ENCODE assay signal across 1 cellular context in the genomic region with DNA sequence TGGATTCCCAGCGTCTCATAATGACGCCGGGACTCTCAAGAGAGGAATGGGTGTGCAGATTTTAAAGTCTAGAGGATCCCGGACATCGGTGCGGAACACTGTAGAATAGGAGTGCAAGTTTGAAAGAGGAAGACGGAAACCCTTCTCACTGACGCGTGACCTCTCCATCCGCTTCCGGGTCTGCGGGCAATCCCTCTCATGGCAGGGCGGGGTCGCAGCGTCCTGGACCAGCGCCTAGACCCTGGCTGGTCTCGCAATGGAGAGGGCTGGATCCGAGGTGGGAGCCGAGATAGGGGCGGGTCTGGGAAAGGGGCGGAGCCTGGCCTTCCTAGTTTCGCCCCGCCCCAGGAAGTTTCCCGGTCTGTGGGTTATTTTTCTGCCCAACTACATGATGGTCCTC.
TF ChIP-seq lines count a peak whose summit lies in the region.

No MANE protein-coding gene starts in this region.

TF ChIP-seq in GM23338, 12 proteins besides CTCF, POLR2A, EP300 and RAD21 (continued from another document):
- TF ChIP-seq, protein P1, sequence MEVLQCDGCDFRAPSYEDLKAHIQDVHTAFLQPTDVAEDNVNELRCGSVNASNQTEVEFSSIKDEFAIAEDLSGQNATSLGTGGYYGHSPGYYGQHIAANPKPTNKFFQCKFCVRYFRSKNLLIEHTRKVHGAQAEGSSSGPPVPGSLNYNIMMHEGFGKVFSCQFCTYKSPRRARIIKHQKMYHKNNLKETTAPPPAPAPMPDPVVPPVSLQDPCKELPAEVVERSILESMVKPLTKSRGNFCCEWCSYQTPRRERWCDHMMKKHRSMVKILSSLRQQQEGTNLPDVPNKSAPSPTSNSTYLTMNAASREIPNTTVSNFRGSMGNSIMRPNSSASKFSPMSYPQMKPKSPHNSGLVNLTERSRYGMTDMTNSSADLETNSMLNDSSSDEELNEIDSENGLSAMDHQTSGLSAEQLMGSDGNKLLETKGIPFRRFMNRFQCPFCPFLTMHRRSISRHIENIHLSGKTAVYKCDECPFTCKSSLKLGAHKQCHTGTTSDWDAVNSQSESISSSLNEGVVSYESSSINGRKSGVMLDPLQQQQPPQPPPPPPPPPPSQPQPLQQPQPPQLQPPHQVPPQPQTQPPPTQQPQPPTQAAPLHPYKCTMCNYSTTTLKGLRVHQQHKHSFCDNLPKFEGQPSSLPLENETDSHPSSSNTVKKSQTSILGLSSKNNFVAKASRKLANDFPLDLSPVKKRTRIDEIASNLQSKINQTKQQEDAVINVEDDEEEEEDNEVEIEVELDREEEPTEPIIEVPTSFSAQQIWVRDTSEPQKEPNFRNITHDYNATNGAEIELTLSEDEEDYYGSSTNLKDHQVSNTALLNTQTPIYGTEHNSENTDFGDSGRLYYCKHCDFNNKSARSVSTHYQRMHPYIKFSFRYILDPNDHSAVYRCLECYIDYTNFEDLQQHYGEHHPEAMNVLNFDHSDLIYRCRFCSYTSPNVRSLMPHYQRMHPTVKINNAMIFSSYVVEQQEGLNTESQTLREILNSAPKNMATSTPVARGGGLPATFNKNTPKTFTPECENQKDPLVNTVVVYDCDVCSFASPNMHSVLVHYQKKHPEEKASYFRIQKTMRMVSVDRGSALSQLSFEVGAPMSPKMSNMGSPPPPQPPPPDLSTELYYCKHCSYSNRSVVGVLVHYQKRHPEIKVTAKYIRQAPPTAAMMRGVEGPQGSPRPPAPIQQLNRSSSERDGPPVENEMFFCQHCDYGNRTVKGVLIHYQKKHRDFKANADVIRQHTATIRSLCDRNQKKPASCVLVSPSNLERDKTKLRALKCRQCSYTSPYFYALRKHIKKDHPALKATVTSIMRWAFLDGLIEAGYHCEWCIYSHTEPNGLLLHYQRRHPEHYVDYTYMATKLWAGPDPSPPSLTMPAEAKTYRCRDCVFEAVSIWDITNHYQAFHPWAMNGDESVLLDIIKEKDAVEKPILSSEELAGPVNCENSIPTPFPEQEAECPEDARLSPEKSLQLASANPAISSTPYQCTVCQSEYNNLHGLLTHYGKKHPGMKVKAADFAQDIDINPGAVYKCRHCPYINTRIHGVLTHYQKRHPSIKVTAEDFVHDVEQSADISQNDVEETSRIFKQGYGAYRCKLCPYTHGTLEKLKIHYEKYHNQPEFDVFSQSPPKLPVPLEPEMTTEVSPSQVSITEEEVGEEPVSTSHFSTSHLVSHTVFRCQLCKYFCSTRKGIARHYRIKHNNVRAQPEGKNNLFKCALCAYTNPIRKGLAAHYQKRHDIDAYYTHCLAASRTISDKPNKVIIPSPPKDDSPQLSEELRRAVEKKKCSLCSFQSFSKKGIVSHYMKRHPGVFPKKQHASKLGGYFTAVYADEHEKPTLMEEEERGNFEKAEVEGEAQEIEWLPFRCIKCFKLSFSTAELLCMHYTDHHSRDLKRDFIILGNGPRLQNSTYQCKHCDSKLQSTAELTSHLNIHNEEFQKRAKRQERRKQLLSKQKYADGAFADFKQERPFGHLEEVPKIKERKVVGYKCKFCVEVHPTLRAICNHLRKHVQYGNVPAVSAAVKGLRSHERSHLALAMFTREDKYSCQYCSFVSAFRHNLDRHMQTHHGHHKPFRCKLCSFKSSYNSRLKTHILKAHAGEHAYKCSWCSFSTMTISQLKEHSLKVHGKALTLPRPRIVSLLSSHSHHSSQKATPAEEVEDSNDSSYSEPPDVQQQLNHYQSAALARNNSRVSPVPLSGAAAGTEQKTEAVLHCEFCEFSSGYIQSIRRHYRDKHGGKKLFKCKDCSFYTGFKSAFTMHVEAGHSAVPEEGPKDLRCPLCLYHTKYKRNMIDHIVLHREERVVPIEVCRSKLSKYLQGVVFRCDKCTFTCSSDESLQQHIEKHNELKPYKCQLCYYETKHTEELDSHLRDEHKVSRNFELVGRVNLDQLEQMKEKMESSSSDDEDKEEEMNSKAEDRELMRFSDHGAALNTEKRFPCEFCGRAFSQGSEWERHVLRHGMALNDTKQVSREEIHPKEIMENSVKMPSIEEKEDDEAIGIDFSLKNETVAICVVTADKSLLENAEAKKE (CRISPR knock-in tag; IDR thresholded peaks at IDR 0.05): no peak
- TF ChIP-seq, protein P2, sequence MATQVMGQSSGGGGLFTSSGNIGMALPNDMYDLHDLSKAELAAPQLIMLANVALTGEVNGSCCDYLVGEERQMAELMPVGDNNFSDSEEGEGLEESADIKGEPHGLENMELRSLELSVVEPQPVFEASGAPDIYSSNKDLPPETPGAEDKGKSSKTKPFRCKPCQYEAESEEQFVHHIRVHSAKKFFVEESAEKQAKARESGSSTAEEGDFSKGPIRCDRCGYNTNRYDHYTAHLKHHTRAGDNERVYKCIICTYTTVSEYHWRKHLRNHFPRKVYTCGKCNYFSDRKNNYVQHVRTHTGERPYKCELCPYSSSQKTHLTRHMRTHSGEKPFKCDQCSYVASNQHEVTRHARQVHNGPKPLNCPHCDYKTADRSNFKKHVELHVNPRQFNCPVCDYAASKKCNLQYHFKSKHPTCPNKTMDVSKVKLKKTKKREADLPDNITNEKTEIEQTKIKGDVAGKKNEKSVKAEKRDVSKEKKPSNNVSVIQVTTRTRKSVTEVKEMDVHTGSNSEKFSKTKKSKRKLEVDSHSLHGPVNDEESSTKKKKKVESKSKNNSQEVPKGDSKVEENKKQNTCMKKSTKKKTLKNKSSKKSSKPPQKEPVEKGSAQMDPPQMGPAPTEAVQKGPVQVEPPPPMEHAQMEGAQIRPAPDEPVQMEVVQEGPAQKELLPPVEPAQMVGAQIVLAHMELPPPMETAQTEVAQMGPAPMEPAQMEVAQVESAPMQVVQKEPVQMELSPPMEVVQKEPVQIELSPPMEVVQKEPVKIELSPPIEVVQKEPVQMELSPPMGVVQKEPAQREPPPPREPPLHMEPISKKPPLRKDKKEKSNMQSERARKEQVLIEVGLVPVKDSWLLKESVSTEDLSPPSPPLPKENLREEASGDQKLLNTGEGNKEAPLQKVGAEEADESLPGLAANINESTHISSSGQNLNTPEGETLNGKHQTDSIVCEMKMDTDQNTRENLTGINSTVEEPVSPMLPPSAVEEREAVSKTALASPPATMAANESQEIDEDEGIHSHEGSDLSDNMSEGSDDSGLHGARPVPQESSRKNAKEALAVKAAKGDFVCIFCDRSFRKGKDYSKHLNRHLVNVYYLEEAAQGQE (IDR thresholded peaks at IDR 0.05; ENCODE audit: unreplicated experiment): no peak
- TF ChIP-seq EZH2 (IDR thresholded peaks at IDR 0.05; ENCODE audit: low read depth, unreplicated experiment): no peak
- no peak for TF ChIP-seq ZNF331 (CRISPR knock-in tag; IDR thresholded peaks at IDR 0.05; ENCODE audit: low read depth)
- no peak for TF ChIP-seq JUNB (IDR thresholded peaks at IDR 0.05; ENCODE audit: unreplicated experiment)
TF ChIP-seq in GM23338: peak in this region for 0.
